Comparison of ENCODE assay signal across 14 cellular contexts in the genomic region with DNA sequence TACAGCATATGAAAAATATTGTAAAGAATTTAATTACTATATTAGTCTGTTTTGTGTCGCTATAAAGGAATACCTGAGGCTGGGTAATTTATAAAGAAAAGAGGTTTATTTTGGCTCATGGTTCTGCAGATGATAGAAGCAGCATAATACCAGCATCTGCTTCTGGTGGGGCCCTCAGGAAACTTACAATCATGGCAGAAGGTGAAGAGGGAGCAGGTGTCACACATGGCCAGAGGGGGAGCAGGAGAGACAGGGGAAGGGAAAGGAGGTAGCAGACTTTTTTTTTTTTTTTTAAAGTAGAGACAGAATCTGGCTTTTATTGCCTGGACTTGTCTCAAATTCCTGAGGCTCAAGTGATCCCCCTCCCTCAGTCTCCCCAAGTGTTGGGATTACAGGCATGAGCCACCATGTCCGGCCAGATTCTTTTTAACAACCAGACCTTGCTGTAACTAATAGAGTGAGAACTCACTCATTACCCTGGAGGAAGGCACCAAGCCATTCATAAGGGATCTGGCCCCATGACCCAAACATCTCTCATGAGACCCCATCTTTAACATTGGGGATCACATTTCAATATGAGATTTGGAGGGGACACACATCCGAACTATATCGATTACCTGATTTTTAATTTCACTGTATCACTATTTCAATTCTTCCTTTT.
A peak's percentile ranks its signal among the peaks of the same experiment; 100 is the strongest.
DNase-seq lines count a peak whose midpoint lies in the region; ATAC-seq and TF ChIP-seq lines count a peak whose summit lies in the region.
"Had no signal": no experiment of that assay in that cellular context is flagged by ENCODE, and none has a peak within 500 bp of the region (broad histone marks: within the 10 kb centered on the region; RNA-seq: fewer than 3 reads in every experiment).

No MANE protein-coding gene starts in this region.

- DNase-seq in stimulated activated CD4-positive, alpha-beta T cell treated with anti-CD3 and anti-CD28 coated beads, TNF-alpha, amount 100 ng/mL, for 48 hours (ENCODE audit: low read depth in 3 of 3), result peak in 2 of 3 donors; percentile 6 to 10
- DNase-seq in stimulated activated CD4-positive, alpha-beta T cell treated with anti-CD3 and anti-CD28 coated beads, Interleukin-4, amount 100 ng/mL, for 1 hour, result no peak
- DNase-seq in RKO (ENCODE audit: low spot score) (peak; percentile 11), choroid plexus epithelial cell (ENCODE audit: low read depth) (peak; percentile 31), vagina (ENCODE audit: extremely low spot score in 2 of 2) (no peak)
- DNase-seq in activated effector memory CD4-positive, alpha-beta T cell treated with anti-CD3 and anti-CD28 coated beads, Interleukin-2, amount 50 U/mL, for 16 hours, result no peak
- DNase-seq: colonic mucosa; DMS79 treated with DMSO at 0.1 percent for 48 hours; kidney glomerular epithelial cell; NCI-H2029 treated with DMSO at 0.1 percent for 48 hours; right cardiac atrium; stimulated activated naive CD4-positive, alpha-beta T cell treated with Interleukin-2 at 50 U/mL for 16 hours had no signal

- TF ChIP-seq CTCF in choroid plexus epithelial cell (conservative IDR thresholded peaks at IDR 0.05; ENCODE audit: low read depth, low read length) (peak; percentile 53), vagina (IDR thresholded peaks at IDR 0.05) (no peak)

- H3K4me1 ChIP-seq in vagina, result peaks cover 15% of the 10 kb centered on the region
- H3K4me1 ChIP-seq: colonic mucosa had no signal

- H3K36me3 ChIP-seq in vagina, result no peaks in the 10 kb centered on the region
- H3K36me3 ChIP-seq: colonic mucosa had no signal

- intact Hi-C loops in vagina (cut with DNase I), result no loop called here

- H3K9me3 ChIP-seq in vagina, result no peaks in the 10 kb centered on the region
- H3K9me3 ChIP-seq: colonic mucosa had no signal

- no peak overlapping the region for H3K27ac ChIP-seq in vagina
- H3K27ac ChIP-seq: colonic mucosa had no signal

- no peak for TF ChIP-seq POLR2A in GM18505 (IDR thresholded peaks at IDR 0.05; ENCODE audit: borderline replicate concordance, extremely low read depth, insufficient read depth, insufficient read length)
- TF ChIP-seq POLR2A in vagina (IDR thresholded peaks at IDR 0.05), result no peak

- H3K4me3 ChIP-seq in choroid plexus epithelial cell (ENCODE audit: low read depth, low read length), result no peak overlapping the region
- no peak overlapping the region for H3K4me3 ChIP-seq in vagina
- H3K4me3 ChIP-seq: colonic mucosa had no signal

- no peaks in the 10 kb centered on the region for H3K27me3 ChIP-seq in vagina
- H3K27me3 ChIP-seq: colonic mucosa had no signal

- ATAC-seq in GM18505 (IDR thresholded peaks at IDR 0.05; ENCODE audit: unreplicated experiment), result no peak
- ATAC-seq in HG03378 (IDR thresholded peaks at IDR 0.05; ENCODE audit: unreplicated experiment), result no peak
- ATAC-seq: right cardiac atrium had no signal

Comparison
In these comparisons a context has a peak if more than half of its experiments do, and no peak if none do; other contexts are left out.
1. DNase-seq: peak in stimulated activated CD4-positive, alpha-beta T cell treated with anti-CD3 and anti-CD28 coated beads, TNF-alpha, amount 100 ng/mL, for 48 hours (2 of 3), RKO (single experiment) and choroid plexus epithelial cell (single experiment); none in stimulated activated CD4-positive, alpha-beta T cell treated with anti-CD3 and anti-CD28 coated beads, Interleukin-4, amount 100 ng/mL, for 1 hour (single experiment), vagina (0 of 2) and activated effector memory CD4-positive, alpha-beta T cell treated with anti-CD3 and anti-CD28 coated beads, Interleukin-2, amount 50 U/mL, for 16 hours (single experiment).